ENCODE assay signal across 15 cellular contexts in genomic region chr22:36288571-36289405, GRCh38. TPM values are rescaled to one million over a fixed set of nuclear protein-coding genes. Genes with fewer than 3 reads are reported as not detected.
A peak's percentile ranks its signal among the peaks of the same experiment; 100 is the strongest.
DNase-seq lines count a peak whose midpoint lies in the region; ATAC-seq, FAIRE-seq and TF ChIP-seq lines count a peak whose summit lies in the region.
"Had no signal": no experiment of that assay in that cellular context is flagged by ENCODE, and none has a peak within 500 bp of the region (broad histone marks: within the 10 kb centered on the region; RNA-seq: fewer than 3 reads in every experiment).

No MANE protein-coding gene starts in this region.

- peaks cover 76% of the 10 kb centered on the region for H3K36me3 ChIP-seq in K562 (ENCODE audit: control insufficient read depth, insufficient read depth, low read length)
- H3K36me3 ChIP-seq in osteoblast (ENCODE audit: insufficient read depth, low read length): peaks cover 86% of the 10 kb centered on the region
- H3K36me3 ChIP-seq in GM23338 (ENCODE audit: insufficient read depth): peaks cover 59% of the 10 kb centered on the region

- TF ChIP-seq EP300 in K562 (IDR thresholded peaks at IDR 0.05; ENCODE audit: low read length): no peak

- H3K36me3 Mint-ChIP-seq in activated CD4-positive, alpha-beta T cell treated with anti-CD3 and anti-CD28 coated beads, Interleukin-2, amount 10 ng/mL, durations not matched to agents 7 days and 5 days (ENCODE audit: low read depth): peaks cover 74% of the 10 kb centered on the region
- H3K36me3 Mint-ChIP-seq in GM23338 (ENCODE audit: low read depth): peaks cover 93% of the 10 kb centered on the region

- intact Hi-C loops in K562 (cut with micrococcal nuclease): loop anchor here (5.0 kb wide), 1 partner anchor 146 kb away; no protein-coding TSS in a partner anchor

- no peaks in the 10 kb centered on the region for H3K27me3 Mint-ChIP-seq in activated CD4-positive, alpha-beta T cell treated with anti-CD3 and anti-CD28 coated beads, Interleukin-2, amount 10 ng/mL, durations not matched to agents 7 days and 5 days
- H3K27me3 Mint-ChIP-seq in GM23338 (ENCODE audit: insufficient read depth, low read depth, poor library complexity): peaks cover 14% of the 10 kb centered on the region
- H3K27me3 Mint-ChIP-seq: type B pancreatic cell had no signal

- H2AFZ ChIP-seq in K562 (ENCODE audit: low read depth, low read length): no peak overlapping the region
- no peak overlapping the region for H2AFZ ChIP-seq in osteoblast (ENCODE audit: low read length)
- no peak overlapping the region for H2AFZ ChIP-seq in GM23338

- TF ChIP-seq RAD21 in K562 (CRISPR knock-in tag; conservative IDR thresholded peaks at IDR 0.05 in 1 of 2, IDR thresholded peaks at IDR 0.05 in 1 of 2): no peak

- TF ChIP-seq CTCF in K562 (IDR thresholded peaks at IDR 0.05 in 2 of 3, conservative IDR thresholded peaks at IDR 0.05 in 1 of 3; ENCODE audit: insufficient read depth in 2 of 3, low read depth in 1 of 3, low read length in 3 of 3) (no peak), osteoblast (IDR thresholded peaks at IDR 0.05; ENCODE audit: extremely low read depth, low read depth, low read length) (no peak), GM23338 (conservative IDR thresholded peaks at IDR 0.05; ENCODE audit: low read depth in 2 of 2) (no peak)

- no peak overlapping the region for H3K4me3 Mint-ChIP-seq in activated CD4-positive, alpha-beta T cell treated with anti-CD3 and anti-CD28 coated beads, Interleukin-2, amount 10 ng/mL, durations not matched to agents 7 days and 5 days
- no peak overlapping the region for H3K4me3 Mint-ChIP-seq in GM23338
- H3K4me3 Mint-ChIP-seq: brain, type B pancreatic cell had no signal

- H3K9ac ChIP-seq in K562 (ENCODE audit: insufficient read depth in 1 of 2, low read depth in 2 of 2, low read length in 2 of 2): no peak overlapping the region; a peak in 1 of 4 replicates

- H3K4me1 ChIP-seq in K562 (replicated peaks in 1 of 2; ENCODE audit: control insufficient read depth in 2 of 2, insufficient read depth in 2 of 2, low read length in 2 of 2): peaks cover 0 to 19% of the 10 kb centered on the region in 2 experiments; a peak in 2 of 5 replicates
- H3K4me1 ChIP-seq in osteoblast (ENCODE audit: insufficient read depth, low read length): no peaks in the 10 kb centered on the region
- H3K4me1 ChIP-seq in GM23338 (ENCODE audit: insufficient read depth): no peaks in the 10 kb centered on the region

- H3K4me3 ChIP-seq in K562 (no peak overlapping the region), osteoblast (ENCODE audit: insufficient read depth, low read length) (no peak overlapping the region), GM23338 (no peak overlapping the region)

- H3K4me2 ChIP-seq in K562 (ENCODE audit: insufficient read depth, low read length): no peak overlapping the region
- H3K4me2 ChIP-seq in osteoblast (ENCODE audit: insufficient read depth, low read length): no peak overlapping the region
- H3K4me2 ChIP-seq in GM23338: no peak overlapping the region

- POLR2A ChIA-PET in activated CD4-positive, alpha-beta T cell treated with anti-CD3 and anti-CD28 coated beads, Interleukin-2, amount 10 ng/mL, durations not matched to agents 7 days and 5 days (lab: Charles Lee): interaction anchor here (0.6 kb wide), 1 partner anchor 1144 kb away, joined by 4 read pairs; no protein-coding TSS in a partner anchor
- POLR2A ChIA-PET in K562 (lab: Yijun Ruan, JAX): no interaction called here

- H3K27me3 ChIP-seq in K562 (ENCODE audit: control insufficient read depth in 2 of 2, insufficient read depth in 2 of 2, low read length in 2 of 2) (no peaks in the 10 kb centered on the region), osteoblast (ENCODE audit: insufficient read depth, low read length) (no peaks in the 10 kb centered on the region), GM23338 (ENCODE audit: insufficient read depth) (no peaks in the 10 kb centered on the region)

- no peaks in the 10 kb centered on the region for H3K9me3 Mint-ChIP-seq in activated CD4-positive, alpha-beta T cell treated with anti-CD3 and anti-CD28 coated beads, Interleukin-2, amount 10 ng/mL, durations not matched to agents 7 days and 5 days
- H3K9me3 Mint-ChIP-seq in GM23338: peaks cover 27% of the 10 kb centered on the region
- H3K9me3 Mint-ChIP-seq: type B pancreatic cell had no signal

- H3K4me1 Mint-ChIP-seq in activated CD4-positive, alpha-beta T cell treated with anti-CD3 and anti-CD28 coated beads, Interleukin-2, amount 10 ng/mL, durations not matched to agents 7 days and 5 days: peaks cover 63% of the 10 kb centered on the region
- peaks cover 7% of the 10 kb centered on the region for H3K4me1 Mint-ChIP-seq in GM23338

- BruUV-seq in K562 (replicated peaks; lab: Mats Ljungman, UMichigan): TSS peak; percentile 83

- H3K9me3 ChIP-seq in K562 (replicated peaks; ENCODE audit: control insufficient read depth, insufficient read depth, low read depth, low read length) (no peaks in the 10 kb centered on the region), osteoblast (ENCODE audit: low read depth, low read length) (no peaks in the 10 kb centered on the region)

- peak; percentile 13 for TF ChIP-seq POLR2A in GM15510 (IDR thresholded peaks at IDR 0.05; ENCODE audit: borderline replicate concordance, extremely low read depth, insufficient read length)
- no peak for TF ChIP-seq POLR2A in K562 (conservative IDR thresholded peaks at IDR 0.05)

- ATAC-seq in K562 (no peak), HG03378 (IDR thresholded peaks at IDR 0.05; ENCODE audit: unreplicated experiment) (no peak), HG02884 (IDR thresholded peaks at IDR 0.05; ENCODE audit: unreplicated experiment) (no peak), GM23338 (no peak)

- in situ Hi-C loops in K562 (cut with MboI): no loop called here

- H3K27ac ChIP-seq in K562 (ENCODE audit: extremely low read depth, low read depth, low read length): no peak overlapping the region
- no peak overlapping the region for H3K27ac ChIP-seq in osteoblast (ENCODE audit: low read depth, low read length)
- no peak overlapping the region for H3K27ac ChIP-seq in GM23338 (ENCODE audit: low read depth)

- no peaks in the 10 kb centered on the region for H3K9me1 ChIP-seq in K562 (ENCODE audit: control insufficient read depth, insufficient read depth, low read length)

- 92% methylated on average over 19 of the region's 33 CpGs for WGBS in K562 (ENCODE audit: insufficient coverage, low coverage, missing lambda C conversion rate)

- peak overlapping the region; percentile 84 for H3K27ac Mint-ChIP-seq in activated CD4-positive, alpha-beta T cell treated with anti-CD3 and anti-CD28 coated beads, Interleukin-2, amount 10 ng/mL, durations not matched to agents 7 days and 5 days
- H3K27ac Mint-ChIP-seq in GM23338: no peak overlapping the region
- H3K27ac Mint-ChIP-seq: brain had no signal

- DNase-seq in activated CD4-positive, alpha-beta T cell treated with anti-CD3 and anti-CD28 coated beads, Interleukin-2, amount 10 ng/mL, durations not matched to agents 7 days and 5 days: no peak
- no peak for DNase-seq in activated CD4-positive, alpha-beta T cell treated with anti-CD3 and anti-CD28 coated beads, Interleukin-2, amount 50 U/mL, for 4 hours
- DNase-seq in K562 (ENCODE audit: extremely low read depth in 1 of 4, low spot score in 3 of 4) (no peak), osteoblast (ENCODE audit: insufficient read length, low spot score, missing footprints) (peak; percentile 83), GM23338 (ENCODE audit: low spot score) (no peak)
- DNase-seq: effector CD8-positive, alpha-beta T cell; NCI-H1436 treated with DMSO at 0.1 percent for 48 hours; NCI-H526; SHP77 treated with DMSO at 0.1 percent for 48 hours had no signal

- H3F3A ChIP-seq in GM23338 (replicated peaks; ENCODE audit: low read depth): peaks cover 11% of the 10 kb centered on the region; the same call in 1 of the 2 replicates

- H3K79me2 ChIP-seq in K562 (ENCODE audit: control insufficient read depth, insufficient read depth, low read length): no peaks in the 10 kb centered on the region
- H3K79me2 ChIP-seq in osteoblast (ENCODE audit: insufficient read depth, low read length): peaks cover 74% of the 10 kb centered on the region
- no peaks in the 10 kb centered on the region for H3K79me2 ChIP-seq in GM23338 (replicated peaks; ENCODE audit: insufficient read depth)

- H4K20me1 ChIP-seq in K562 (replicated peaks; ENCODE audit: control insufficient read depth, insufficient read depth, low read length): peaks cover 6% of the 10 kb centered on the region; the same call in 1 of the 2 replicates
- H4K20me1 ChIP-seq in osteoblast (ENCODE audit: insufficient read depth, low read length): peaks cover 74% of the 10 kb centered on the region
- H4K20me1 ChIP-seq in GM23338 (replicated peaks; ENCODE audit: insufficient read depth): no peaks in the 10 kb centered on the region; the same call in none of the 2 replicates

- H3K9me2 ChIP-seq in GM23338 (ENCODE audit: insufficient read depth): 0 out of 2 replicates have a peak, but pooled peaks cover 4% of the 10 kb centered on the region

- no peak for FAIRE-seq in K562 (lab: Jason Lieb, UNC)

- CTCF ChIA-PET in activated CD4-positive, alpha-beta T cell treated with anti-CD3 and anti-CD28 coated beads, Interleukin-2, amount 10 ng/mL, durations not matched to agents 7 days and 5 days (lab: Charles Lee): interaction anchor here (1.2 to 5.2 kb wide), 8 partner anchors 8 to 182 kb away, joined by 3 to 35 read pairs (median 4); partner anchors contain the start of gene APOL2
- CTCF ChIA-PET in K562 (lab: Yijun Ruan, JAX; ENCODE audit: low intra/inter-chr PET ratio): no interaction called here

RNA-seq across cellular contexts. Expression of gene APOL1, which starts 35.9 kb away (rescaled TPM):
- total RNA-seq in activated CD4-positive, alpha-beta T cell treated with anti-CD3 and anti-CD28 coated beads, Interleukin-2, amount 10 ng/mL, durations not matched to agents 7 days and 5 days: 10 to 100 TPM; 50.9 to 60.0 TPM
- 16.6 and 19.1 TPM in 2 replicates for total RNA-seq in K562 (2011; cell fraction: chromatin; rRNA removed; ENCODE audit: low replicate concordance)
- total RNA-seq in K562 (2011; cell fraction: nucleolus; rRNA removed): 16.3 and 21.5 TPM in 2 replicates
- 19.4 and 21.1 TPM in 2 replicates for total RNA-seq in K562 (2011; cell fraction: nucleoplasm; rRNA removed)
- total RNA-seq in K562 (2014; rRNA removed) (5.8 TPM in 2 replicates), K562 (2014; rRNA removed; fragmentation: Illumina TruSeq; extraction: Trizol) (3.5 and 4.1 TPM in 2 replicates), K562 (2015; rRNA removed; fragmentation: Illumina TruSeq; extraction: Trizol) (7.0 and 7.3 TPM in 2 replicates), K562 (2021) (8.1 and 9.0 TPM in 2 replicates), osteoblast (34.8 and 38.7 TPM in 2 replicates)
- polyA plus RNA-seq in K562 (2011; rRNA removed) (4.7 and 5.6 TPM in 2 replicates), K562 (2014; fragmentation: Illumina TruSeq; extraction: Trizol) (9.5 and 9.7 TPM in 2 replicates), K562 (2014; fragmentation: Nextera tagmentation; extraction: Ambion mirVana) (1 to 10 TPM; 2.5 to 4.2 TPM), K562 (2014; rRNA removed) (5.3 and 6.9 TPM in 2 replicates), GM23338 (2016; fragmentation: Nextera tagmentation; extraction: Ambion mirVana) (0.11 and 0.23 TPM in 2 replicates)
- 2.8 and 4.2 TPM in 2 replicates for polyA plus RNA-seq in K562 (2011; cell fraction: cytosol; rRNA removed)
- 7.4 and 14.5 TPM in 2 replicates for polyA plus RNA-seq in K562 (2011; cell fraction: nucleus; rRNA removed)
- 21.2 and 33.8 TPM in 2 replicates for polyA plus RNA-seq in K562 (2012)
- polyA minus RNA-seq in K562 (2011; rRNA and poly(A)+ RNA removed): 4.9 and 5.3 TPM in 2 replicates
- 1.2 and 5.9 TPM in 2 replicates for polyA minus RNA-seq in K562 (2011; cell fraction: cytosol; rRNA and poly(A)+ RNA removed)
- polyA minus RNA-seq in K562 (2011; cell fraction: nucleus; rRNA and poly(A)+ RNA removed): 2.6 and 3.2 TPM in 2 replicates
- not detected in 2 replicates for total RNA-seq in GM23338 (2014; rRNA removed; shearing (Covaris generic))
- polyA plus RNA-seq: neural cell had no signal

RNA-seq across cellular contexts. Expression of gene APOL2, which starts 49.5 kb away (rescaled TPM):
- 10 to 100 TPM; 77.0 to 85.4 TPM for total RNA-seq in activated CD4-positive, alpha-beta T cell treated with anti-CD3 and anti-CD28 coated beads, Interleukin-2, amount 10 ng/mL, durations not matched to agents 7 days and 5 days
- total RNA-seq in K562 (2011; cell fraction: chromatin; rRNA removed; ENCODE audit: low replicate concordance): 7.9 and 14.5 TPM in 2 replicates
- 9.6 and 11.0 TPM in 2 replicates for total RNA-seq in K562 (2011; cell fraction: nucleolus; rRNA removed)
- total RNA-seq in K562 (2011; cell fraction: nucleoplasm; rRNA removed): 11.5 and 15.8 TPM in 2 replicates
- 8.9 and 9.7 TPM in 2 replicates for total RNA-seq in K562 (2014; rRNA removed)
- total RNA-seq in K562 (2014; rRNA removed; fragmentation: Illumina TruSeq; extraction: Trizol): 9.3 and 10.6 TPM in 2 replicates
- total RNA-seq in K562 (2015; rRNA removed; fragmentation: Illumina TruSeq; extraction: Trizol): 9.6 and 10.6 TPM in 2 replicates
- 9.7 and 10.6 TPM in 2 replicates for total RNA-seq in K562 (2021)
- polyA plus RNA-seq in K562 (2011; rRNA removed): 5.4 and 7.7 TPM in 2 replicates
- 5.7 and 7.9 TPM in 2 replicates for polyA plus RNA-seq in K562 (2011; cell fraction: cytosol; rRNA removed)
- polyA plus RNA-seq in K562 (2011; cell fraction: nucleus; rRNA removed): 7.8 and 12.8 TPM in 2 replicates
- 12.3 and 12.8 TPM in 2 replicates for polyA plus RNA-seq in K562 (2012)
- 8.9 and 9.4 TPM in 2 replicates for polyA plus RNA-seq in K562 (2014; fragmentation: Illumina TruSeq; extraction: Trizol)
- polyA plus RNA-seq in K562 (2014; fragmentation: Nextera tagmentation; extraction: Ambion mirVana): 1 to 10 TPM; 2.7 to 6.8 TPM
- polyA plus RNA-seq in K562 (2014; rRNA removed): 6.6 and 6.9 TPM in 2 replicates
- polyA minus RNA-seq in K562 (2011; rRNA and poly(A)+ RNA removed): 7.8 and 13.2 TPM in 2 replicates
- polyA minus RNA-seq in K562 (2011; cell fraction: cytosol; rRNA and poly(A)+ RNA removed): 3.5 and 6.3 TPM in 2 replicates
- polyA minus RNA-seq in K562 (2011; cell fraction: nucleus; rRNA and poly(A)+ RNA removed): 2.4 and 3.6 TPM in 2 replicates
- total RNA-seq in osteoblast: 50.7 and 56.1 TPM in 2 replicates
- 10.4 and 12.4 TPM in 2 replicates for total RNA-seq in GM23338 (2014; rRNA removed; shearing (Covaris generic))
- polyA plus RNA-seq in GM23338 (2016; fragmentation: Nextera tagmentation; extraction: Ambion mirVana): 4.9 and 5.5 TPM in 2 replicates
- polyA plus RNA-seq: neural cell had no signal
